1 cellular context compared by ENCODE assay signal in the genomic region with DNA sequence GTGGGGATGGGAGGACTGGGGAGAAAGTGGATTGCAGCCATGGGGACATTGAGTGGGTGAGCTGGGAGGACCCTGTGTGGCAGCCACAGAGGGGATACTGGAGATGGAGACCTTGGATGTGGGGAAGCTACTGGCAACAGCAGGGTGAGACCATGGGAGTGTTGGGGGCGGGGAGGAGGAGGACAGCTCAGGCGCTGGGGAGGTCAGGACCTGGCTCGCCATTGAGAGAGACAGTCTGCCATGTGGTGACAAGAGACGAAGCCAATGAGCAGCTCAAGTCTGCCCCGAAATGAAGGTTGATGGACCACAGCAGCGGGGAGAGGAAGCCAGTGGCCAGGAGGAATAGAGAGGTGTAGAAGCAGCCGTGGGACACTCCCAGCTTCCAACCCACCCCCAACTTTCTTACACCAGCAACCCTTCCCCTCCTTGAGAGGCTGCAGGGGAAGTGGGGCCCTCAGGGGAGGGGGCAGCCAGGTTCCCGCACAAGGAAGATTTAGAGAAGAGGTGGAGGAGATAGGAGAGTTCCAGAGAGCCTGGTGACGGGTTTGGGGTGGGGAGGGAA.
TF ChIP-seq lines count a peak whose summit lies in the region.

No MANE protein-coding gene starts in this region.

TF ChIP-seq in IMR-90, 13 proteins besides CTCF, POLR2A, EP300 and RAD21:
- no peak for TF ChIP-seq MXI1 (IDR thresholded peaks at IDR 0.05; ENCODE audit: borderline replicate concordance, low read depth, low read length)
- no peak for TF ChIP-seq MAFK (IDR thresholded peaks at IDR 0.05; ENCODE audit: low read depth, low read length)
- no peak for TF ChIP-seq BHLHE40 (IDR thresholded peaks at IDR 0.05; ENCODE audit: low read depth, low read length)
- TF ChIP-seq CHD1 (IDR thresholded peaks at IDR 0.05; ENCODE audit: low read depth, low read length): no peak
- no peak for TF ChIP-seq FOS (IDR thresholded peaks at IDR 0.05; ENCODE audit: low read depth, low read length)
- TF ChIP-seq ELK1 (IDR thresholded peaks at IDR 0.05; ENCODE audit: borderline replicate concordance, low read depth, low read length): no peak
- TF ChIP-seq RFX5 (IDR thresholded peaks at IDR 0.05; ENCODE audit: low read depth, low read length): no peak
- TF ChIP-seq MAZ (IDR thresholded peaks at IDR 0.05; ENCODE audit: borderline replicate concordance, low read depth, low read length): no peak
